In the genomic region with DNA sequence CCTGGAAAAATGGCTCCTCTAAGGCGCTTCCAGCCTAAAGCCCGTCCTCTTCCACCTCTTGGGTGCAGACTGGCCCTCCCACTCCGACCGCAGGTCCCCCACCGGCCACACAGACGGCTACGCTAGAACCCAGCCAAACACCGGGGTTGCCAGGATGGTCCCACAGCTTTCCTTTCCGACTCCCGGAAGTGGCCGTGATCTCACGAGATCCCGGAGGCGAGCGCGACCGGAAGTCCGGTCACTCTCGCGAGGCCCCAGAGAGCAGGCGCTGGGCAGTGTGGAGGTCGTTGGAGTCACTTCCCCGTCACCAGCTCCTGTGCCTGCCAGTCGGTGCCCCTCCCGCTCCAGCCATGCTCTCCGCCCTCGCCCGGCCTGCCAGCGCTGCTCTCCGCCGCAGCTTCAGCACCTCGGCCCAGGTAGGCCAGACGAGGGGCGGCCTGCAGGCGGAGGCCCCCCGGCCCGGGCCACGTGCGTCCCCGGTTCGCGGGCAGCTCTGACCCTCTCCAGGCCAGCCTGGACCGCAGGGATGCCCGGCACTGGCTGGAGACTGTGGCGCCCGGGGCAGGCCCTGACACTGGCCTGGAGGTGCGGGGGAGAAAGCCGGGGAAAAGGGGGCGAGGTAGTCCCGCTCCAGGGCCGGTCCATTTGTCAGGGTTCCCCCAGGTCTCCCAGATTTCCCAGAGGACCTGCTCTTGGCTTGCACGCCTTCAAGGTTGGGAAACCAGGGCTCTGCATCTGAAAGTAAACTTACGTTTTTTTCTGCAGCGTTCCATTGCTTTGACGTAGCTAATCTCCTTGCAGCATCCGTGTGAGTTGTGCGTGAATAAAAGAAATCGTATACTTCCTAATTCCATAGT, we compare ENCODE assay signal across 1 cellular context.
TF ChIP-seq lines count a peak whose summit lies in the region.

MDH2 (plus strand) TSS at position 296 of the 857 bp plus-strand sequence; CDS start at position 351, 55 bp downstream.
A gene with protein sequence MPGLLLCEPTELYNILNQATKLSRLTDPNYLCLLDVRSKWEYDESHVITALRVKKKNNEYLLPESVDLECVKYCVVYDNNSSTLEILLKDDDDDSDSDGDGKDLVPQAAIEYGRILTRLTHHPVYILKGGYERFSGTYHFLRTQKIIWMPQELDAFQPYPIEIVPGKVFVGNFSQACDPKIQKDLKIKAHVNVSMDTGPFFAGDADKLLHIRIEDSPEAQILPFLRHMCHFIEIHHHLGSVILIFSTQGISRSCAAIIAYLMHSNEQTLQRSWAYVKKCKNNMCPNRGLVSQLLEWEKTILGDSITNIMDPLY (minus strand): TSS at position 190 of the 857 bp plus-strand sequence. CDS start 17,477 bp downstream, outside the sequence.

TF ChIP-seq in H1, 55 proteins besides CTCF, POLR2A, EP300 and RAD21:
- peak; percentile 89 for TF ChIP-seq ASH2L (IDR thresholded peaks at IDR 0.05; ENCODE audit: low read length)
- TF ChIP-seq KDM4A (IDR thresholded peaks at IDR 0.05; ENCODE audit: low read depth, low read length, severe bottlenecking): peak; percentile 92
- peak; percentile 99 for TF ChIP-seq CHD2 (IDR thresholded peaks at IDR 0.05; ENCODE audit: low read length)
- TF ChIP-seq BRCA1 (IDR thresholded peaks at IDR 0.05; ENCODE audit: low read depth, low read length): peak; percentile 98
- TF ChIP-seq TCF12 (IDR thresholded peaks at IDR 0.05; ENCODE audit: low read depth, low read length): no peak
- peak; percentile 69; the same call in 1 of the 2 replicates for TF ChIP-seq ATF2 (IDR thresholded peaks at IDR 0.05; ENCODE audit: low read length)
- TF ChIP-seq TAF7 (optimal IDR thresholded peaks at IDR 0.05; ENCODE audit: borderline replicate concordance, low read depth, low read length): peak; percentile 63
- no peak for TF ChIP-seq SP4 (IDR thresholded peaks at IDR 0.05; ENCODE audit: low read length)
- no peak for TF ChIP-seq ZNF274 (IDR thresholded peaks at IDR 0.05; ENCODE audit: borderline replicate concordance, extremely low read depth, low read length)
- TF ChIP-seq BCL11A (IDR thresholded peaks at IDR 0.05; ENCODE audit: low read depth in 2 of 2, low read length in 2 of 2): no peak
- TF ChIP-seq POU5F1 (IDR thresholded peaks at IDR 0.05; ENCODE audit: low read depth, low read length): no peak
- no peak for TF ChIP-seq USF2 (IDR thresholded peaks at IDR 0.05; ENCODE audit: low read length)
- peak; percentile 95 for TF ChIP-seq GABPA (IDR thresholded peaks at IDR 0.05; ENCODE audit: borderline replicate concordance, insufficient read depth, low read length)
- peak; percentile 92 for TF ChIP-seq TAF1 (IDR thresholded peaks at IDR 0.05; ENCODE audit: low read depth, low read length)
- no peak for TF ChIP-seq NANOG (IDR thresholded peaks at IDR 0.05; ENCODE audit: insufficient read depth, low read depth, low read length, poor library complexity, severe bottlenecking)
- TF ChIP-seq GTF2F1 (IDR thresholded peaks at IDR 0.05; ENCODE audit: borderline replicate concordance, low read depth, low read length): no peak; the same call in 1 of the 2 replicates
- peak; percentile 63; the same call in 1 of the 2 replicates for TF ChIP-seq KDM5A (IDR thresholded peaks at IDR 0.05; ENCODE audit: low read length)
- TF ChIP-seq RXRA (IDR thresholded peaks at IDR 0.05; ENCODE audit: insufficient read depth, low read depth, low read length): no peak
- peak; percentile 44; the same call in 1 of the 2 replicates for TF ChIP-seq BACH1 (IDR thresholded peaks at IDR 0.05; ENCODE audit: low read length)
- no peak; a peak in 1 of 4 replicates for TF ChIP-seq HDAC2 (IDR thresholded peaks at IDR 0.05; ENCODE audit: borderline replicate concordance in 1 of 2, low read depth in 2 of 2, low read length in 2 of 2)
- peak; percentile 75; the same call in 1 of the 2 replicates for TF ChIP-seq RBBP5 (IDR thresholded peaks at IDR 0.05; ENCODE audit: borderline replicate concordance, low read depth, low read length)
- no peak for TF ChIP-seq CHD1 (IDR thresholded peaks at IDR 0.05; ENCODE audit: low read depth, low read length)
- TF ChIP-seq CREB1 (IDR thresholded peaks at IDR 0.05): peak; percentile 80
- TF ChIP-seq, protein P1, sequence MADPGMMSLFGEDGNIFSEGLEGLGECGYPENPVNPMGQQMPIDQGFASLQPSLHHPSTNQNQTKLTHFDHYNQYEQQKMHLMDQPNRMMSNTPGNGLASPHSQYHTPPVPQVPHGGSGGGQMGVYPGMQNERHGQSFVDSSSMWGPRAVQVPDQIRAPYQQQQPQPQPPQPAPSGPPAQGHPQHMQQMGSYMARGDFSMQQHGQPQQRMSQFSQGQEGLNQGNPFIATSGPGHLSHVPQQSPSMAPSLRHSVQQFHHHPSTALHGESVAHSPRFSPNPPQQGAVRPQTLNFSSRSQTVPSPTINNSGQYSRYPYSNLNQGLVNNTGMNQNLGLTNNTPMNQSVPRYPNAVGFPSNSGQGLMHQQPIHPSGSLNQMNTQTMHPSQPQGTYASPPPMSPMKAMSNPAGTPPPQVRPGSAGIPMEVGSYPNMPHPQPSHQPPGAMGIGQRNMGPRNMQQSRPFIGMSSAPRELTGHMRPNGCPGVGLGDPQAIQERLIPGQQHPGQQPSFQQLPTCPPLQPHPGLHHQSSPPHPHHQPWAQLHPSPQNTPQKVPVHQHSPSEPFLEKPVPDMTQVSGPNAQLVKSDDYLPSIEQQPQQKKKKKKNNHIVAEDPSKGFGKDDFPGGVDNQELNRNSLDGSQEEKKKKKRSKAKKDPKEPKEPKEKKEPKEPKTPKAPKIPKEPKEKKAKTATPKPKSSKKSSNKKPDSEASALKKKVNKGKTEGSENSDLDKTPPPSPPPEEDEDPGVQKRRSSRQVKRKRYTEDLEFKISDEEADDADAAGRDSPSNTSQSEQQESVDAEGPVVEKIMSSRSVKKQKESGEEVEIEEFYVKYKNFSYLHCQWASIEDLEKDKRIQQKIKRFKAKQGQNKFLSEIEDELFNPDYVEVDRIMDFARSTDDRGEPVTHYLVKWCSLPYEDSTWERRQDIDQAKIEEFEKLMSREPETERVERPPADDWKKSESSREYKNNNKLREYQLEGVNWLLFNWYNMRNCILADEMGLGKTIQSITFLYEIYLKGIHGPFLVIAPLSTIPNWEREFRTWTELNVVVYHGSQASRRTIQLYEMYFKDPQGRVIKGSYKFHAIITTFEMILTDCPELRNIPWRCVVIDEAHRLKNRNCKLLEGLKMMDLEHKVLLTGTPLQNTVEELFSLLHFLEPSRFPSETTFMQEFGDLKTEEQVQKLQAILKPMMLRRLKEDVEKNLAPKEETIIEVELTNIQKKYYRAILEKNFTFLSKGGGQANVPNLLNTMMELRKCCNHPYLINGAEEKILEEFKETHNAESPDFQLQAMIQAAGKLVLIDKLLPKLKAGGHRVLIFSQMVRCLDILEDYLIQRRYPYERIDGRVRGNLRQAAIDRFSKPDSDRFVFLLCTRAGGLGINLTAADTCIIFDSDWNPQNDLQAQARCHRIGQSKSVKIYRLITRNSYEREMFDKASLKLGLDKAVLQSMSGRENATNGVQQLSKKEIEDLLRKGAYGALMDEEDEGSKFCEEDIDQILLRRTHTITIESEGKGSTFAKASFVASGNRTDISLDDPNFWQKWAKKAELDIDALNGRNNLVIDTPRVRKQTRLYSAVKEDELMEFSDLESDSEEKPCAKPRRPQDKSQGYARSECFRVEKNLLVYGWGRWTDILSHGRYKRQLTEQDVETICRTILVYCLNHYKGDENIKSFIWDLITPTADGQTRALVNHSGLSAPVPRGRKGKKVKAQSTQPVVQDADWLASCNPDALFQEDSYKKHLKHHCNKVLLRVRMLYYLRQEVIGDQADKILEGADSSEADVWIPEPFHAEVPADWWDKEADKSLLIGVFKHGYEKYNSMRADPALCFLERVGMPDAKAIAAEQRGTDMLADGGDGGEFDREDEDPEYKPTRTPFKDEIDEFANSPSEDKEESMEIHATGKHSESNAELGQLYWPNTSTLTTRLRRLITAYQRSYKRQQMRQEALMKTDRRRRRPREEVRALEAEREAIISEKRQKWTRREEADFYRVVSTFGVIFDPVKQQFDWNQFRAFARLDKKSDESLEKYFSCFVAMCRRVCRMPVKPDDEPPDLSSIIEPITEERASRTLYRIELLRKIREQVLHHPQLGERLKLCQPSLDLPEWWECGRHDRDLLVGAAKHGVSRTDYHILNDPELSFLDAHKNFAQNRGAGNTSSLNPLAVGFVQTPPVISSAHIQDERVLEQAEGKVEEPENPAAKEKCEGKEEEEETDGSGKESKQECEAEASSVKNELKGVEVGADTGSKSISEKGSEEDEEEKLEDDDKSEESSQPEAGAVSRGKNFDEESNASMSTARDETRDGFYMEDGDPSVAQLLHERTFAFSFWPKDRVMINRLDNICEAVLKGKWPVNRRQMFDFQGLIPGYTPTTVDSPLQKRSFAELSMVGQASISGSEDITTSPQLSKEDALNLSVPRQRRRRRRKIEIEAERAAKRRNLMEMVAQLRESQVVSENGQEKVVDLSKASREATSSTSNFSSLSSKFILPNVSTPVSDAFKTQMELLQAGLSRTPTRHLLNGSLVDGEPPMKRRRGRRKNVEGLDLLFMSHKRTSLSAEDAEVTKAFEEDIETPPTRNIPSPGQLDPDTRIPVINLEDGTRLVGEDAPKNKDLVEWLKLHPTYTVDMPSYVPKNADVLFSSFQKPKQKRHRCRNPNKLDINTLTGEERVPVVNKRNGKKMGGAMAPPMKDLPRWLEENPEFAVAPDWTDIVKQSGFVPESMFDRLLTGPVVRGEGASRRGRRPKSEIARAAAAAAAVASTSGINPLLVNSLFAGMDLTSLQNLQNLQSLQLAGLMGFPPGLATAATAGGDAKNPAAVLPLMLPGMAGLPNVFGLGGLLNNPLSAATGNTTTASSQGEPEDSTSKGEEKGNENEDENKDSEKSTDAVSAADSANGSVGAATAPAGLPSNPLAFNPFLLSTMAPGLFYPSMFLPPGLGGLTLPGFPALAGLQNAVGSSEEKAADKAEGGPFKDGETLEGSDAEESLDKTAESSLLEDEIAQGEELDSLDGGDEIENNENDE (IDR thresholded peaks at IDR 0.05; ENCODE audit: insufficient replicate concordance, low read length): no peak
- TF ChIP-seq TBP (IDR thresholded peaks at IDR 0.05; ENCODE audit: low read depth, low read length): peak; percentile 91
- no peak for TF ChIP-seq SIX5 (IDR thresholded peaks at IDR 0.05; ENCODE audit: low read depth, low read length)
- no peak for TF ChIP-seq RFX5 (IDR thresholded peaks at IDR 0.05; ENCODE audit: borderline replicate concordance, low read depth, low read length)
- TF ChIP-seq JUN (IDR thresholded peaks at IDR 0.05; ENCODE audit: low read depth, low read length): no peak
- peak in 1 of 2 experiments; percentile 94; a peak in 3 of 4 replicates for TF ChIP-seq SIN3A (conservative IDR thresholded peaks at IDR 0.05 in 1 of 2, IDR thresholded peaks at IDR 0.05 in 1 of 2; ENCODE audit: low read depth in 1 of 2, low read length in 2 of 2)
- TF ChIP-seq, protein P2, sequence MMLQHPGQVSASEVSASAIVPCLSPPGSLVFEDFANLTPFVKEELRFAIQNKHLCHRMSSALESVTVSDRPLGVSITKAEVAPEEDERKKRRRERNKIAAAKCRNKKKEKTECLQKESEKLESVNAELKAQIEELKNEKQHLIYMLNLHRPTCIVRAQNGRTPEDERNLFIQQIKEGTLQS (IDR thresholded peaks at IDR 0.05; ENCODE audit: insufficient read depth, low read depth, low read length): no peak
- peak; percentile 90 for TF ChIP-seq MAX (IDR thresholded peaks at IDR 0.05)
- TF ChIP-seq E2F6 (IDR thresholded peaks at IDR 0.05): peak; percentile 56; the same call in 1 of the 2 replicates
- peak; percentile 32 for TF ChIP-seq SAP30 (IDR thresholded peaks at IDR 0.05; ENCODE audit: insufficient read depth, insufficient replicate concordance, low read length)
- TF ChIP-seq POLR2AphosphoS5 (IDR thresholded peaks at IDR 0.05; ENCODE audit: low read depth, low read length): peak; percentile 94
- TF ChIP-seq TEAD4 (IDR thresholded peaks at IDR 0.05; ENCODE audit: low read depth, low read length): no peak
- TF ChIP-seq EZH2 (IDR thresholded peaks at IDR 0.05; ENCODE audit: low read depth, low read length, severe bottlenecking): no peak
- TF ChIP-seq PHF8 (conservative IDR thresholded peaks at IDR 0.05; ENCODE audit: low read depth, low read length): peak; percentile 84
- no peak for TF ChIP-seq EGR1 (IDR thresholded peaks at IDR 0.05; ENCODE audit: borderline replicate concordance, low read depth, low read length)
- TF ChIP-seq HDAC6 (IDR thresholded peaks at IDR 0.05; ENCODE audit: low read depth, low read length): no peak
